21 cellular contexts compared by ENCODE assay signal in the genomic region with DNA sequence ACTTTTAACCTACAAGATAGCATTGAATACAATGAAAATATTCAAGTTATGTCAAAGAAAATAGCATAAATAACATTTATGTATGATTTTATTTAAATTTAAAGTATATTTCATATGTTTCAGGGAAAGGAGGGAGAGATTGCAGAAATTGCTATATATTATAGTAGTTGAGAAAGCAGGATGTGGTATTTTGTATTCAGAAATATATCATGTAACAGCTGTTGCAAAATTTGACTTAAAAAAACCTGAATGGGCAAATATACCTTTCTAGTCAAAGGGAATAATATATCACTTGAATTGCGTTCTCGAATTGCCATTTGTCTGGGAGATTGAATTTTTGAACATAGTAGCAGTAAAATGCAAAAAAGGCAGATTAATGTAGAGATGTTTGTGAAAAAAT.
"Had no signal": no experiment of that assay in that cellular context is flagged by ENCODE, and none has a peak within 500 bp of the region (broad histone marks: within the 10 kb centered on the region; RNA-seq: fewer than 3 reads in every experiment).

No MANE protein-coding gene starts in this region.

- H3K27ac Mint-ChIP-seq: memory B cell; mesothelial cell of epicardium; nephron progenitor cell; stimulated activated effector memory CD8-positive, alpha-beta T cell treated with anti-CD3 and anti-CD28 coated beads, Interleukin-12 subunit alpha, Interleukin-12 subunit beta, amount 100 ng/mL, for 72 hours; type B pancreatic cell had no signal

- H3K4me1 ChIP-seq: lower lobe of right lung, right lobe of liver, thyroid gland had no signal

- H3K36me3 Mint-ChIP-seq: memory B cell, type B pancreatic cell had no signal

- H3K27ac ChIP-seq: epithelial cell of prostate, esophagus muscularis mucosa, gastrocnemius medialis, left ventricle myocardium inferior, lower lobe of right lung, psoas muscle, right lobe of liver, suprapubic skin, thyroid gland had no signal

- H3K4me3 Mint-ChIP-seq: memory B cell; mesothelial cell of epicardium; nephron progenitor cell; stimulated activated effector memory CD8-positive, alpha-beta T cell treated with anti-CD3 and anti-CD28 coated beads, Interleukin-12 subunit alpha, Interleukin-12 subunit beta, amount 100 ng/mL, for 72 hours; type B pancreatic cell had no signal

- H3K4me3 ChIP-seq: esophagus muscularis mucosa, gastrocnemius medialis, left ventricle myocardium inferior, lower lobe of right lung, psoas muscle, right lobe of liver, suprapubic skin, thyroid gland had no signal

- H3K36me3 ChIP-seq: esophagus muscularis mucosa, gastrocnemius medialis, left ventricle myocardium inferior, lower lobe of right lung, right lobe of liver, suprapubic skin, thyroid gland had no signal

- H3K27me3 Mint-ChIP-seq: effector memory CD8-positive, alpha-beta T cell; type B pancreatic cell had no signal

- H3K4me1 Mint-ChIP-seq: memory B cell, mesothelial cell of epicardium, nephron progenitor cell had no signal

- H3K9me3 Mint-ChIP-seq: effector memory CD8-positive, alpha-beta T cell; memory B cell; mesothelial cell of epicardium; nephron progenitor cell; stimulated activated effector memory CD8-positive, alpha-beta T cell treated with anti-CD3 and anti-CD28 coated beads, Interleukin-12 subunit alpha, Interleukin-12 subunit beta, amount 100 ng/mL, for 72 hours; type B pancreatic cell had no signal

- H3K9me3 ChIP-seq: esophagus muscularis mucosa, gastrocnemius medialis, left ventricle myocardium inferior, lower lobe of right lung, psoas muscle, right lobe of liver, suprapubic skin, thyroid gland had no signal

- DNase-seq: effector memory CD8-positive, alpha-beta T cell; gastrocnemius medialis; kidney; left cardiac atrium; left ventricle myocardium inferior; lower lobe of right lung; nephron progenitor cell; psoas muscle; retina; right lobe of liver; stimulated activated CD4-positive, alpha-beta T cell treated with anti-CD3 and anti-CD28 coated beads, Interleukin-4, amount 100 ng/mL, for 1 hour; stimulated activated CD8-positive, alpha-beta memory T cell treated with anti-CD3 and anti-CD28 coated beads, Interleukin-4, amount 100 ng/mL, for 48 hours; stimulated activated naive CD8-positive, alpha-beta T cell treated with anti-CD3 and anti-CD28 coated beads, Interleukin-15, Interleukin-2, amounts not matched to agents 100 U/mL and 50 U/mL, for 24 hours; thyroid gland had no signal

- H3K27me3 ChIP-seq: esophagus muscularis mucosa, gastrocnemius medialis, right lobe of liver, suprapubic skin, thyroid gland had no signal

- ATAC-seq: effector memory CD8-positive, alpha-beta T cell; gastrocnemius medialis; left cardiac atrium; lower lobe of right lung; right lobe of liver; stimulated activated effector memory CD8-positive, alpha-beta T cell treated with anti-CD3 and anti-CD28 coated beads, Interleukin-12 subunit alpha, Interleukin-12 subunit beta, amount 100 ng/mL, for 72 hours; stimulated activated naive CD8-positive, alpha-beta T cell treated with anti-CD3 and anti-CD28 coated beads, Interleukin-15, Interleukin-2, amounts not matched to agents 100 U/mL and 50 U/mL, for 24 hours had no signal
